ENCODE assay signal across 1 cellular context in the genomic region with DNA sequence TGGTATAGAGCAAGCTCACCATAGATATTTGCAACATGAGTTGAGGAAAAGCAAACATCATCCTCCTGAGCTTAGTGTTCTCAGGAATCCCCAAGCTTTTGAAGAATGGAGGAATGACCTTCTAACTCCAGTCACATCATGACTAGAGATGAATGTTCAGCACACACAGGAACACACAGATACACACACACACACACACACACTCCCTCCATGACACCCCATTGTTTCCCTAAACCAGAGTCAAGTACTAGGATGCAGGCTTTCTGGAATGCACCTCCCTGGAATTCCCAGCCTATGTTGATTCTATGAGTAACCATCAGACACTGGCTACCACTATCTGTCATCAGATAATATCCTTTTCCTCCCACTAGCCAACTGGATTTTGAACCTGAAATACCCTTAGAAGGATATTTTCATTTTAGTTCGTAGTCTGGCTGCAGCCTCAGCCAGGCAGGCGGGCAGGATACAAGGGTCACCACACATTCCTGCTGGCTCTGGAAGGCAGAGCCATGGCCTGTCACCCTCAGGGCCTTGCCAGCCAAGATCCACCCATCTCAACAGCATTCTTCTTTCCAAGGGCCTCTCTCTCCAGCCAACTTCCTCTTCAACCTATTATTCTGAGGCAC.
TF ChIP-seq lines count a peak whose summit lies in the region.

No MANE protein-coding gene starts in this region.

TF ChIP-seq in liver, 16 proteins besides CTCF, POLR2A, EP300 and RAD21 (continued from another document):
- TF ChIP-seq RXRA (IDR thresholded peaks at IDR 0.05), result peak; percentile 46 to 59
- TF ChIP-seq, protein P1, sequence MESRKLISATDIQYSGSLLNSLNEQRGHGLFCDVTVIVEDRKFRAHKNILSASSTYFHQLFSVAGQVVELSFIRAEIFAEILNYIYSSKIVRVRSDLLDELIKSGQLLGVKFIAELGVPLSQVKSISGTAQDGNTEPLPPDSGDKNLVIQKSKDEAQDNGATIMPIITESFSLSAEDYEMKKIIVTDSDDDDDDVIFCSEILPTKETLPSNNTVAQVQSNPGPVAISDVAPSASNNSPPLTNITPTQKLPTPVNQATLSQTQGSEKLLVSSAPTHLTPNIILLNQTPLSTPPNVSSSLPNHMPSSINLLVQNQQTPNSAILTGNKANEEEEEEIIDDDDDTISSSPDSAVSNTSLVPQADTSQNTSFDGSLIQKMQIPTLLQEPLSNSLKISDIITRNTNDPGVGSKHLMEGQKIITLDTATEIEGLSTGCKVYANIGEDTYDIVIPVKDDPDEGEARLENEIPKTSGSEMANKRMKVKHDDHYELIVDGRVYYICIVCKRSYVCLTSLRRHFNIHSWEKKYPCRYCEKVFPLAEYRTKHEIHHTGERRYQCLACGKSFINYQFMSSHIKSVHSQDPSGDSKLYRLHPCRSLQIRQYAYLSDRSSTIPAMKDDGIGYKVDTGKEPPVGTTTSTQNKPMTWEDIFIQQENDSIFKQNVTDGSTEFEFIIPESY (IDR thresholded peaks at IDR 0.05), result no peak
- no peak for TF ChIP-seq GABPA (IDR thresholded peaks at IDR 0.05 in 1 of 2, conservative IDR thresholded peaks at IDR 0.05 in 1 of 2)
- peak; percentile 80 for TF ChIP-seq NR2F2 (IDR thresholded peaks at IDR 0.05)
- TF ChIP-seq, protein P2, sequence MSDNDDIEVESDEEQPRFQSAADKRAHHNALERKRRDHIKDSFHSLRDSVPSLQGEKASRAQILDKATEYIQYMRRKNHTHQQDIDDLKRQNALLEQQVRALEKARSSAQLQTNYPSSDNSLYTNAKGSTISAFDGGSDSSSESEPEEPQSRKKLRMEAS (IDR thresholded peaks at IDR 0.05), result no peak
- TF ChIP-seq HNF4G (IDR thresholded peaks at IDR 0.05), result no peak
- TF ChIP-seq JUND (IDR thresholded peaks at IDR 0.05), result peak; percentile 47 to 69
